Comparison of ENCODE assay signal across 11 cellular contexts in the genomic region with DNA sequence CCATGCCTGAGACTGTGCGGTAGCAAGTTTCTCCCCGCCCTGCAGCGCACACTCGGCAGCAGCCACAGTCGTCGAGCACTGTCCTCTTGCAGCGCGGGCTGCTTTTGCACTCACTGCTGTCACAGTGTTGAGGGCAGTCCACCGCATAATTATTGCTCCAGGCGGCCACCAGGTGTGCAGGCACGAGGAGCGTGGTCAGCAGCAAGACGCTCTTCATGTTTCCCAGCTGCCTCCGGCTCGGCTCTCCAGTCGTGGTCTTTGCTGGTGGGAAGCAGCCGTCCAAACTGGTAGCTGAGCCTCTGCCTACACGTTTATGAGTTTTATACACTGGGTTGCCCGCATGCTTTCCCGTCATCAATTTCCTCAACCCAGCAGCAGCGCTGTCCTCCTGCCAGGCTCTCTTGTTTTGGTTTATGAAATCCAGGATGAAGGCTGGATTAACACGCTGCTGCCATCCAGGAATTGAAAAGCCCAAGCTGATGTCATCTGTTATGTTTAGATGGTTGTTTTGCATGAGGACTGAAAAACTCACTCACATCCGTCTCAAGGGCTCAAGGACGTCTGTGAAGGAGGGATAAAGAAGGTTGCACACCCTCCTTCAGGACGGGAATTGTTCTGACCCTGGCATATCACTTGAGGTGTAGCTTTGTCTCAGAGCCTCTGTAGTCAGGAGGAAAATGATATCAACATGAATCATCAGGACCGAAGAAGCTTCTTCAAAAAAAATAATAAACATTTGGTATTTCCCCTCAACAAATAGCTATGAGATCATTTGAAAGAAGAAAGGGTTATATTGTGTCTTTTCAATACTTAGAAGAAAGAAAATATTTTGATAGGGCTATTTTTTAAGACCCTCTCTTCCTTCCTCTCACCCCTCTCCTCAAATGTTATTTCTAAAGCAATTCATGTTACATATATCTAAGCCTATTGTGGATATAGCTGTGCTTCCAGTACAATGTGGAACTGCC. TPM values are rescaled to one million over a fixed set of nuclear protein-coding genes. Genes with fewer than 3 reads are reported as not detected.
DNase-seq lines count a peak whose midpoint lies in the region; ATAC-seq and TF ChIP-seq lines count a peak whose summit lies in the region.
"Had no signal": no experiment of that assay in that cellular context is flagged by ENCODE, and none has a peak within 500 bp of the region (broad histone marks: within the 10 kb centered on the region; RNA-seq: fewer than 3 reads in every experiment).

A gene with protein sequence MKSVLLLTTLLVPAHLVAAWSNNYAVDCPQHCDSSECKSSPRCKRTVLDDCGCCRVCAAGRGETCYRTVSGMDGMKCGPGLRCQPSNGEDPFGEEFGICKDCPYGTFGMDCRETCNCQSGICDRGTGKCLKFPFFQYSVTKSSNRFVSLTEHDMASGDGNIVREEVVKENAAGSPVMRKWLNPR (minus strand): TSS at position 293 of the 968 bp plus-strand sequence. CDS start 76 bp downstream, at position 217.

- 30% methylated on average over 26 of the region's 26 CpGs for WGBS in right cardiac atrium

- no peaks in the 10 kb centered on the region for H3K9me3 Mint-ChIP-seq in activated T-helper 17 cell treated with anti-CD3 and anti-CD28 coated beads, Interleukin-2, amount 50 U/mL, for 72 hours
- no peaks in the 10 kb centered on the region for H3K9me3 Mint-ChIP-seq in CD4-positive, alpha-beta T cell
- H3K9me3 Mint-ChIP-seq: stimulated activated naive CD8-positive, alpha-beta T cell treated with anti-CD3 and anti-CD28 coated beads, Interleukin-15, Interleukin-2, amounts not matched to agents 100 ng/mL and 50 ng/mL, for 24 hours had no signal

- no peaks in the 10 kb centered on the region for H3K36me3 Mint-ChIP-seq in activated T-helper 17 cell treated with anti-CD3 and anti-CD28 coated beads, Interleukin-2, amount 50 U/mL, for 72 hours (ENCODE audit: low read depth)
- no peaks in the 10 kb centered on the region for H3K36me3 Mint-ChIP-seq in CD4-positive, alpha-beta T cell (ENCODE audit: low read depth)

- POLR2A ChIA-PET in CD4-positive, alpha-beta T cell (lab: Charles Lee), result no interaction called here

- intact Hi-C loops in right cardiac atrium (cut with DNase I), result no loop called here
- intact Hi-C loops in left ventricle myocardium inferior (cut with micrococcal nuclease), result no loop called here
- intact Hi-C loops in CD4-positive, alpha-beta T cell (cut with DNase I, micrococcal nuclease), result no loop called here

- TF ChIP-seq CTCF in left ventricle myocardium inferior (IDR thresholded peaks at IDR 0.05; ENCODE audit: borderline replicate concordance), result no peak
- no peak for TF ChIP-seq CTCF in kidney epithelial cell (IDR thresholded peaks at IDR 0.05; ENCODE audit: insufficient read depth, low read length, poor library complexity, severe bottlenecking)
- no peak for TF ChIP-seq CTCF in CD4-positive, alpha-beta T cell (IDR thresholded peaks at IDR 0.05)

- H3K27ac Mint-ChIP-seq in activated T-helper 17 cell treated with anti-CD3 and anti-CD28 coated beads, Interleukin-2, amount 50 U/mL, for 72 hours, result no peak within 1 kb of the TSS
- H3K27ac Mint-ChIP-seq in CD4-positive, alpha-beta T cell, result no peak within 1 kb of the TSS
- H3K27ac Mint-ChIP-seq: stimulated activated naive CD8-positive, alpha-beta T cell treated with anti-CD3 and anti-CD28 coated beads, Interleukin-15, Interleukin-2, amounts not matched to agents 100 ng/mL and 50 ng/mL, for 24 hours had no signal

- H3K27me3 ChIP-seq in right cardiac atrium (ENCODE audit: control insufficient read depth, insufficient read depth), result peaks cover 3% of the 10 kb centered on the region
- H3K27me3 ChIP-seq in left ventricle myocardium inferior (ENCODE audit: low read depth), result peaks cover 93% of the 10 kb centered on the region
- peaks cover 5% of the 10 kb centered on the region for H3K27me3 ChIP-seq in kidney epithelial cell (ENCODE audit: control insufficient read depth, insufficient read depth, low read length)
- no peaks in the 10 kb centered on the region for H3K27me3 ChIP-seq in CD4-positive, alpha-beta T cell (ENCODE audit: control insufficient read depth, insufficient read depth, low read length)

- no peaks in the 10 kb centered on the region for H3K27me3 Mint-ChIP-seq in activated T-helper 17 cell treated with anti-CD3 and anti-CD28 coated beads, Interleukin-2, amount 50 U/mL, for 72 hours
- peaks cover 12% of the 10 kb centered on the region for H3K27me3 Mint-ChIP-seq in CD4-positive, alpha-beta T cell

- H3K27ac ChIP-seq in right cardiac atrium (ENCODE audit: low read length) (no peak within 1 kb of the TSS), left ventricle myocardium inferior (replicated peaks) (no peak within 1 kb of the TSS)
- H3K27ac ChIP-seq in CD4-positive, alpha-beta T cell (ENCODE audit: low read depth, low read length), result no peak within 1 kb of the TSS
- H3K27ac ChIP-seq: HL-60 had no signal

- no peak for DNase-seq in right cardiac atrium
- DNase-seq in left ventricle myocardium inferior, result no peak
- DNase-seq in kidney epithelial cell (ENCODE audit: low read depth), result peak; percentile 25
- DNase-seq in ureter (ENCODE audit: low spot score), result no peak
- no peak for DNase-seq in SKM-1 treated with dmso at 0.1 percent for 144 hours (lab: John Stamatoyannopoulos, UW; ENCODE audit: unreplicated experiment)
- DNase-seq in CD4-positive, alpha-beta T cell, result no peak
- DNase-seq: activated CD4-positive, alpha-beta T cell treated with anti-CD3 and anti-CD28 coated beads, Interleukin-2, amount 50 U/mL, for 1 hour had no signal

- H3K4me3 ChIP-seq in right cardiac atrium (ENCODE audit: low read length) (peak within 1 kb of the TSS; percentile 19), left ventricle myocardium inferior (no peak within 1 kb of the TSS), kidney epithelial cell (ENCODE audit: low read depth, low read length) (no peak within 1 kb of the TSS)

- H3K4me3 Mint-ChIP-seq in activated T-helper 17 cell treated with anti-CD3 and anti-CD28 coated beads, Interleukin-2, amount 50 U/mL, for 72 hours, result no peak within 1 kb of the TSS
- no peak within 1 kb of the TSS for H3K4me3 Mint-ChIP-seq in CD4-positive, alpha-beta T cell
- H3K4me3 Mint-ChIP-seq: stimulated activated naive CD8-positive, alpha-beta T cell treated with anti-CD3 and anti-CD28 coated beads, Interleukin-15, Interleukin-2, amounts not matched to agents 100 ng/mL and 50 ng/mL, for 24 hours had no signal

- no peaks in the 10 kb centered on the region for H3K4me1 ChIP-seq in right cardiac atrium (ENCODE audit: control insufficient read depth, insufficient read depth, low read length)
- no peaks in the 10 kb centered on the region for H3K4me1 ChIP-seq in left ventricle myocardium inferior

- ATAC-seq in right cardiac atrium, result peak in 1 of 2 donors; percentile 25
- ATAC-seq in activated T-helper 17 cell treated with anti-CD3 and anti-CD28 coated beads, Interleukin-2, amount 50 U/mL, for 72 hours (replicated peaks), result peak; percentile 59
- no peak for ATAC-seq in GM21526 (IDR thresholded peaks at IDR 0.05; ENCODE audit: low FRiP score, unreplicated experiment)
- ATAC-seq in CD4-positive, alpha-beta T cell (ENCODE audit: poor library complexity), result no peak

- H3K9me3 ChIP-seq in right cardiac atrium (ENCODE audit: control insufficient read depth, low read length) (no peaks in the 10 kb centered on the region), left ventricle myocardium inferior (replicated peaks) (no peaks in the 10 kb centered on the region)
- H3K9me3 ChIP-seq in CD4-positive, alpha-beta T cell (ENCODE audit: control insufficient read depth, low read length), result no peaks in the 10 kb centered on the region

- CTCF ChIA-PET in CD4-positive, alpha-beta T cell (lab: Charles Lee), result no interaction called here

- H3K4me1 Mint-ChIP-seq in activated T-helper 17 cell treated with anti-CD3 and anti-CD28 coated beads, Interleukin-2, amount 50 U/mL, for 72 hours, result peaks cover 20% of the 10 kb centered on the region
- peaks cover 59% of the 10 kb centered on the region for H3K4me1 Mint-ChIP-seq in CD4-positive, alpha-beta T cell (ENCODE audit: low read depth)

- H3K36me3 ChIP-seq in left ventricle myocardium inferior (no peaks in the 10 kb centered on the region), kidney epithelial cell (ENCODE audit: control insufficient read depth, insufficient read depth, low read length) (no peaks in the 10 kb centered on the region)

RNA-seq across cellular contexts. Expression of the gene that starts here (rescaled TPM):
- under 1 TPM in 2 of 4 donors, not detected in 2; 0.20 to 0.65 TPM for total RNA-seq in right cardiac atrium
- polyA plus RNA-seq in right cardiac atrium, result 0.43 TPM
- 1.2 TPM for total RNA-seq in left ventricle myocardium inferior
- total RNA-seq in activated T-helper 17 cell treated with anti-CD3 and anti-CD28 coated beads, Interleukin-2, amount 50 U/mL, for 72 hours, result 1 to 10 TPM in 1 of 2 donors, not detected in 1; 1.6 TPM
- 3.8 and 7.2 TPM in 2 replicates for total RNA-seq in kidney epithelial cell
- total RNA-seq in ureter, result not detected
- not detected for total RNA-seq in CD4-positive, alpha-beta T cell
